In genomic region chr10:508726-509125, GRCh38 we compare ENCODE assay signal across 23 cellular contexts.
"Had no signal": no experiment of that assay in that cellular context is flagged by ENCODE, and none has a peak within 500 bp of the region (broad histone marks: within the 10 kb centered on the region; RNA-seq: fewer than 3 reads in every experiment).

No MANE protein-coding gene starts in this region.

- H3K27ac Mint-ChIP-seq: activated CD4-positive, alpha-beta memory T cell treated with anti-CD3 and anti-CD28 coated beads, Interleukin-2, amount 10 ng/mL, durations not matched to agents 7 days and 5 days; activated naive CD4-positive, alpha-beta T cell treated with anti-CD3 and anti-CD28 coated beads, Interleukin-2, amount 50 U/mL, for 72 hours; activated naive CD8-positive, alpha-beta T cell treated with anti-CD3 and anti-CD28 coated beads, Interleukin-2, amount 50 U/mL, for 24 hours; activated T-helper 17 cell treated with anti-CD3 and anti-CD28 coated beads, Interleukin-2, amount 50 U/mL, for 72 hours had no signal

- H3K9me3 ChIP-seq: ascending aorta, body of pancreas, MG63 had no signal

- H3K4me3 ChIP-seq: ascending aorta, body of pancreas, MG63 had no signal

- H3K36me3 ChIP-seq: MG63 had no signal

- H3K27me3 ChIP-seq: ascending aorta, body of pancreas, MG63 had no signal

- H3K9me3 Mint-ChIP-seq: activated CD4-positive, alpha-beta memory T cell treated with anti-CD3 and anti-CD28 coated beads, Interleukin-2, amount 10 ng/mL, durations not matched to agents 7 days and 5 days; activated naive CD4-positive, alpha-beta T cell treated with anti-CD3 and anti-CD28 coated beads, Interleukin-2, amount 50 U/mL, for 72 hours; activated naive CD8-positive, alpha-beta T cell treated with anti-CD3 and anti-CD28 coated beads, Interleukin-2, amount 50 U/mL, for 24 hours; activated T-helper 17 cell treated with anti-CD3 and anti-CD28 coated beads, Interleukin-2, amount 50 U/mL, for 72 hours had no signal

- H3K27ac ChIP-seq: ascending aorta, body of pancreas, VCaP had no signal

- H3K36me3 Mint-ChIP-seq: activated naive CD4-positive, alpha-beta T cell treated with anti-CD3 and anti-CD28 coated beads, Interleukin-2, amount 50 U/mL, for 72 hours had no signal

- DNase-seq: activated CD4-positive, alpha-beta memory T cell treated with anti-CD3 and anti-CD28 coated beads, Interleukin-2, amount 10 ng/mL, durations not matched to agents 7 days and 5 days; activated CD4-positive, alpha-beta T cell treated with anti-CD3 and anti-CD28 coated beads, Interleukin-2, amount 50 U/mL, for 1 hour; activated CD4-positive, CD25-positive, alpha-beta regulatory T cell; activated naive CD8-positive, alpha-beta T cell treated with anti-CD3 and anti-CD28 coated beads, Interleukin-2, amount 50 U/mL, for 24 hours; activated T-cell treated with anti-CD3 and anti-CD28 coated beads for 4 hours; activated T-cell treated with anti-CD3 and anti-CD28 coated beads, Interleukin-2, amount 50 U/mL, for 48 hours; amniotic stem cell; body of pancreas; MG63; MV-4-11; NCI-H1092 treated with DMSO at 0.1 percent for 48 hours; NCI-H1436; NCI-H1694 treated with DMSO at 0.1 percent for 48 hours; NCI-H2081; NCI-H510A treated with DMSO at 0.1 percent for 48 hours; NCI-H69; PC-3; SIG-M5; T-helper 1 cell had no signal

- ATAC-seq: activated naive CD4-positive, alpha-beta T cell treated with anti-CD3 and anti-CD28 coated beads, Interleukin-2, amount 50 U/mL, for 72 hours; activated naive CD8-positive, alpha-beta T cell treated with anti-CD3 and anti-CD28 coated beads, Interleukin-2, amount 50 U/mL, for 24 hours; activated T-helper 17 cell treated with anti-CD3 and anti-CD28 coated beads, Interleukin-2, amount 50 U/mL, for 72 hours; body of pancreas; PC-3 had no signal

- H3K4me3 Mint-ChIP-seq: activated CD4-positive, alpha-beta memory T cell treated with anti-CD3 and anti-CD28 coated beads, Interleukin-2, amount 10 ng/mL, durations not matched to agents 7 days and 5 days; activated naive CD8-positive, alpha-beta T cell treated with anti-CD3 and anti-CD28 coated beads, Interleukin-2, amount 50 U/mL, for 24 hours; activated T-helper 17 cell treated with anti-CD3 and anti-CD28 coated beads, Interleukin-2, amount 50 U/mL, for 72 hours had no signal
